2 cellular contexts compared by ENCODE assay signal in the genomic region with DNA sequence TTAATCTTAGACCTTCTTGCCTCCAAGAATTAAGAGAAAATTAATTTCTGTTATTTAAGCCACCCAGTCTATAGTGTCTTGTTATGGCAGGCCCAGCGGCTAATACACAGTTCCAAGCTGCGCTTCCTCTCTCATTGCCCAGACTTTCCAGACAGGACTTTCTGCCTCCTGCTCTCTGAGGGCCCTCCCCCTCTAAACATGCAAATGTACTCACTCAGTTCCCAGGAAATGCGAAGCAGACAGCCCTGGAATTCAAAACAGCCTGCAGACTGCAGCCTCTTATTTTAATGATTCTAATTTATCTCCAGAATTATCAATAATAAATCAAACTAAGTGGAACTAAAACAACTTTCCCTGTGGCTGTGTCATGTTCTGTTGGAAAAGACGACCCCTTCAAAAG.
TF ChIP-seq lines count a peak whose summit lies in the region.

No MANE protein-coding gene starts in this region.

TF ChIP-seq in GM23338, 12 proteins besides CTCF, POLR2A, EP300 and RAD21 (continued from another document and continues in another):
- TF ChIP-seq REST (IDR thresholded peaks at IDR 0.05; ENCODE audit: unreplicated experiment) (no peak), EZH2 (IDR thresholded peaks at IDR 0.05; ENCODE audit: low read depth, unreplicated experiment) (no peak), EZH2phosphoT487 (IDR thresholded peaks at IDR 0.05; ENCODE audit: unreplicated experiment) (no peak), ZNF114 (CRISPR knock-in tag; IDR thresholded peaks at IDR 0.05) (no peak), ZNF331 (CRISPR knock-in tag; IDR thresholded peaks at IDR 0.05; ENCODE audit: low read depth) (no peak), CREB1 (CRISPR knock-in tag; IDR thresholded peaks at IDR 0.05; ENCODE audit: low read depth) (no peak), STAT1 (IDR thresholded peaks at IDR 0.05; ENCODE audit: unreplicated experiment) (no peak), POLR2AphosphoS5 (IDR thresholded peaks at IDR 0.05; ENCODE audit: low read depth) (no peak), ETS1 (IDR thresholded peaks at IDR 0.05) (no peak), NANOG (IDR thresholded peaks at IDR 0.05; ENCODE audit: borderline replicate concordance) (no peak)

TF ChIP-seq in H1, 55 proteins besides CTCF, POLR2A, EP300 and RAD21:
- TF ChIP-seq, protein P1, sequence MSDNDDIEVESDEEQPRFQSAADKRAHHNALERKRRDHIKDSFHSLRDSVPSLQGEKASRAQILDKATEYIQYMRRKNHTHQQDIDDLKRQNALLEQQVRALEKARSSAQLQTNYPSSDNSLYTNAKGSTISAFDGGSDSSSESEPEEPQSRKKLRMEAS (IDR thresholded peaks at IDR 0.05), result no peak
- TF ChIP-seq GABPA (IDR thresholded peaks at IDR 0.05; ENCODE audit: borderline replicate concordance, insufficient read depth, low read length) (no peak), RFX5 (IDR thresholded peaks at IDR 0.05; ENCODE audit: borderline replicate concordance, low read depth, low read length) (no peak), TCF12 (IDR thresholded peaks at IDR 0.05; ENCODE audit: low read depth, low read length) (no peak), CEBPB (IDR thresholded peaks at IDR 0.05; ENCODE audit: low read depth, low read length) (no peak), NANOG (IDR thresholded peaks at IDR 0.05; ENCODE audit: insufficient read depth, low read depth, low read length, poor library complexity, severe bottlenecking) (no peak), POLR2AphosphoS5 (IDR thresholded peaks at IDR 0.05; ENCODE audit: low read depth, low read length) (no peak), RXRA (IDR thresholded peaks at IDR 0.05; ENCODE audit: insufficient read depth, low read depth, low read length) (no peak)
- TF ChIP-seq, protein P2, sequence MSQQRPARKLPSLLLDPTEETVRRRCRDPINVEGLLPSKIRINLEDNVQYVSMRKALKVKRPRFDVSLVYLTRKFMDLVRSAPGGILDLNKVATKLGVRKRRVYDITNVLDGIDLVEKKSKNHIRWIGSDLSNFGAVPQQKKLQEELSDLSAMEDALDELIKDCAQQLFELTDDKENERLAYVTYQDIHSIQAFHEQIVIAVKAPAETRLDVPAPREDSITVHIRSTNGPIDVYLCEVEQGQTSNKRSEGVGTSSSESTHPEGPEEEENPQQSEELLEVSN (IDR thresholded peaks at IDR 0.05), result no peak
TF ChIP-seq in H1: peak in this region for 0.
